12 cellular contexts compared by ENCODE assay signal in the genomic region with DNA sequence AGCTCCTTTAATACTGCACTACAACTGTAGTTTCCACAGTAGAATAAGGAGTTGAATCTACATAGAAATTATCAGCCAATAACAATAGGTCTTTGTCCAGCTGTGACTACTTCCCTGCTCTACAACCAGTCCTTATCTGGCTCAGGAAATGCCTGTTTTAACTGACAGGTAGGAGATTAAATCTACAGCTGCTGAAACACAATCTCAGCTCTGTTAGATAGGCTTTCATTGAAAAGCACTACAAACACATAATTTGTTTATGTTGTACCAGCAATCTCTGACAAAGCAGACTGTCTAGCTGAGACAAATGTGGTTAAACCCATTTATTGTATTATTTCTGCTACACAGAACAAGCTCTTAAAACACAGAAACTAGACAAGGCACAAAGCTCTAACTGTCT.
DNase-seq lines count a peak whose midpoint lies in the region; ATAC-seq, FAIRE-seq and TF ChIP-seq lines count a peak whose summit lies in the region.
"Had no signal": no experiment of that assay in that cellular context is flagged by ENCODE, and none has a peak within 500 bp of the region (broad histone marks: within the 10 kb centered on the region; RNA-seq: fewer than 3 reads in every experiment).

No MANE protein-coding gene starts in this region.

- dilution Hi-C loops in endothelial cell of umbilical vein (cut with MboI; ENCODE audit: extremely low pct_ligation_motif_present, low sequenced_read_pairs), result no loop called here

- H3K4me1 ChIP-seq in heart right ventricle (peaks cover 0 to 11% (median 0%) of the 10 kb centered on the region in 9 donors), endothelial cell of umbilical vein (ENCODE audit: control insufficient read depth, extremely low read depth, insufficient read depth, low read length) (no peaks in the 10 kb centered on the region)

- no peaks in the 10 kb centered on the region for H3K9me1 ChIP-seq in endothelial cell of umbilical vein (replicated peaks; ENCODE audit: control insufficient read depth, extremely low read depth, insufficient read depth, low read length)

- POLR2A ChIA-PET in endothelial cell of umbilical vein (lab: Charles Lee), result no interaction called here
- POLR2A ChIA-PET in naive thymus-derived CD8-positive, alpha-beta T cell (lab: Charles Lee), result no interaction called here

- H3K4me2 ChIP-seq in endothelial cell of umbilical vein (ENCODE audit: insufficient read depth, low read length), result no peak overlapping the region

- no peak overlapping the region for H2AFZ ChIP-seq in endothelial cell of umbilical vein (ENCODE audit: low read depth, low read length)

- H3K36me3 Mint-ChIP-seq in activated T-helper 2 cell treated with anti-CD3 and anti-CD28 coated beads, Interferon-gamma antibody, Interleukin-2, Interleukin-4, amounts not matched to agents 10 μg/mL and 5 μg/mL and 100 μg/mL, durations not matched to agents 14 hours and 24 hours and 36 hours (ENCODE audit: low read depth), result no peaks in the 10 kb centered on the region
- H3K36me3 Mint-ChIP-seq in naive thymus-derived CD8-positive, alpha-beta T cell, result no peaks in the 10 kb centered on the region

- no peaks in the 10 kb centered on the region for H4K20me1 ChIP-seq in endothelial cell of umbilical vein (replicated peaks; ENCODE audit: control insufficient read depth, extremely low read depth, insufficient read depth, low read length)

- H3K4me1 Mint-ChIP-seq in activated T-helper 2 cell treated with anti-CD3 and anti-CD28 coated beads, Interferon-gamma antibody, Interleukin-2, Interleukin-4, amounts not matched to agents 10 μg/mL and 5 μg/mL and 100 μg/mL, durations not matched to agents 14 hours and 24 hours and 36 hours (ENCODE audit: low read depth), result no peaks in the 10 kb centered on the region
- no peaks in the 10 kb centered on the region for H3K4me1 Mint-ChIP-seq in naive thymus-derived CD8-positive, alpha-beta T cell

- no peak for TF ChIP-seq CTCF in heart right ventricle (IDR thresholded peaks at IDR 0.05)
- no peak for TF ChIP-seq CTCF in endothelial cell of umbilical vein (IDR thresholded peaks at IDR 0.05; ENCODE audit: extremely low read depth in 1 of 2, insufficient read depth in 1 of 2, low read depth in 1 of 2, low read length in 2 of 2)

- H3K9me3 Mint-ChIP-seq in activated T-helper 2 cell treated with anti-CD3 and anti-CD28 coated beads, Interferon-gamma antibody, Interleukin-2, Interleukin-4, amounts not matched to agents 10 μg/mL and 5 μg/mL and 100 μg/mL, durations not matched to agents 14 hours and 24 hours and 36 hours, result no peaks in the 10 kb centered on the region
- H3K9me3 Mint-ChIP-seq in naive thymus-derived CD8-positive, alpha-beta T cell, result peaks cover 0 to 18% (median 2%) of the 10 kb centered on the region in 9 donors

- H3K4me3 ChIP-seq in heart right ventricle, result no peak overlapping the region
- H3K4me3 ChIP-seq in endothelial cell of umbilical vein (replicated peaks in 1 of 3; ENCODE audit: insufficient read depth in 1 of 3, low read depth in 1 of 3, low read length in 3 of 3), result no peak overlapping the region
- H3K4me3 ChIP-seq: coronary artery had no signal

- ATAC-seq in heart right ventricle, result peak in 6 of 8 donors; percentile 31 to 81 (median 54)
- no peak for ATAC-seq in naive thymus-derived CD8-positive, alpha-beta T cell

- no peak overlapping the region for H3K9ac ChIP-seq in endothelial cell of umbilical vein (replicated peaks; ENCODE audit: extremely low read depth, insufficient read depth, low read length)

- no peak overlapping the region for H3K4me3 Mint-ChIP-seq in activated T-helper 2 cell treated with anti-CD3 and anti-CD28 coated beads, Interferon-gamma antibody, Interleukin-2, Interleukin-4, amounts not matched to agents 10 μg/mL and 5 μg/mL and 100 μg/mL, durations not matched to agents 14 hours and 24 hours and 36 hours (ENCODE audit: low read depth)
- H3K4me3 Mint-ChIP-seq in naive thymus-derived CD8-positive, alpha-beta T cell, result no peak overlapping the region

- H3K27ac ChIP-seq in heart right ventricle (peak overlapping the region in 1 of 10 donors; percentile 2), endothelial cell of umbilical vein (ENCODE audit: insufficient read depth, low read depth, low read length) (no peak overlapping the region)
- H3K27ac ChIP-seq: coronary artery had no signal

- H3K36me3 ChIP-seq in heart right ventricle, result no peaks in the 10 kb centered on the region
- no peaks in the 10 kb centered on the region for H3K36me3 ChIP-seq in endothelial cell of umbilical vein (ENCODE audit: control insufficient read depth in 2 of 2, extremely low read depth in 1 of 2, insufficient read depth in 2 of 2, low read length in 2 of 2)

- no peak for FAIRE-seq in endothelial cell of umbilical vein (lab: Jason Lieb, UNC)

- H3K9me3 ChIP-seq in heart right ventricle (peaks cover 0 to 5% (median 0%) of the 10 kb centered on the region in 11 donors), endothelial cell of umbilical vein (replicated peaks; ENCODE audit: control insufficient read depth, insufficient read depth, low read length) (no peaks in the 10 kb centered on the region)
- H3K9me3 ChIP-seq: Caco-2 had no signal

- intact Hi-C loops in heart right ventricle (cut with DNase I) (no loop called here), cardiac septum (cut with DNase I) (no loop called here), endothelial cell of umbilical vein (cut with micrococcal nuclease) (no loop called here)
- intact Hi-C loops in activated T-helper 2 cell treated with anti-CD3 and anti-CD28 coated beads, Interferon-gamma antibody, Interleukin-2, Interleukin-4, amounts not matched to agents 10 μg/mL and 5 μg/mL and 100 μg/mL, durations not matched to agents 14 hours and 24 hours and 36 hours (cut with micrococcal nuclease), result no loop called here

- CTCF ChIA-PET in endothelial cell of umbilical vein (lab: Charles Lee), result interaction anchor here (1.1 kb wide), 1 partner anchor 59 kb away, joined by 3 read pairs; no protein-coding TSS in a partner anchor

- no peak for TF ChIP-seq POLR2A in endothelial cell of umbilical vein (IDR thresholded peaks at IDR 0.05; ENCODE audit: low read depth, low read length)

- no peaks in the 10 kb centered on the region for H3K27me3 ChIP-seq in heart right ventricle
- no peaks in the 10 kb centered on the region for H3K27me3 ChIP-seq in endothelial cell of umbilical vein (ENCODE audit: control insufficient read depth in 2 of 2, insufficient read depth in 2 of 2, low read length in 2 of 2)

- no TSS peak for BruUV-seq in endothelial cell of umbilical vein (replicated peaks; lab: Mats Ljungman, UMichigan)

- no peak overlapping the region for H3K27ac Mint-ChIP-seq in activated T-helper 2 cell treated with anti-CD3 and anti-CD28 coated beads, Interferon-gamma antibody, Interleukin-2, Interleukin-4, amounts not matched to agents 10 μg/mL and 5 μg/mL and 100 μg/mL, durations not matched to agents 14 hours and 24 hours and 36 hours
- no peak overlapping the region for H3K27ac Mint-ChIP-seq in naive thymus-derived CD8-positive, alpha-beta T cell

- DNase-seq in heart right ventricle (no peak), cardiac septum (ENCODE audit: low spot score) (no peak), NCI-H526 treated with DMSO at 0.1 percent for 48 hours (lab: John Stamatoyannopoulos, UW) (peak; percentile 95), endothelial cell of umbilical vein (ENCODE audit: low read depth, low spot score) (peak; percentile 28), DMS 273 (lab: John Stamatoyannopoulos, UW; ENCODE audit: unreplicated experiment) (no peak), Kasumi-1 (lab: John Stamatoyannopoulos, UW) (no peak)
- no peak for DNase-seq in activated T-helper 2 cell treated with anti-CD3 and anti-CD28 coated beads, Interferon-gamma antibody, Interleukin-2, Interleukin-4, amounts not matched to agents 10 μg/mL and 5 μg/mL and 100 μg/mL, durations not matched to agents 14 hours and 24 hours and 36 hours (ENCODE audit: low spot score)
- no peak for DNase-seq in naive thymus-derived CD8-positive, alpha-beta T cell
- DNase-seq: activated naive CD4-positive, alpha-beta T cell treated with anti-CD3 and anti-CD28 coated beads, Interleukin-2, amount 50 U/mL, for 16 hours; left cardiac atrium had no signal

- H3K27me3 Mint-ChIP-seq in activated T-helper 2 cell treated with anti-CD3 and anti-CD28 coated beads, Interferon-gamma antibody, Interleukin-2, Interleukin-4, amounts not matched to agents 10 μg/mL and 5 μg/mL and 100 μg/mL, durations not matched to agents 14 hours and 24 hours and 36 hours (ENCODE audit: low read depth), result no peaks in the 10 kb centered on the region
- H3K27me3 Mint-ChIP-seq in naive thymus-derived CD8-positive, alpha-beta T cell, result peaks cover 0 to 3% (median 0%) of the 10 kb centered on the region in 5 donors

- H3K79me2 ChIP-seq in endothelial cell of umbilical vein (ENCODE audit: control insufficient read depth, insufficient read depth, low read length), result no peaks in the 10 kb centered on the region

TF ChIP-seq in endothelial cell of umbilical vein, 7 proteins besides CTCF, POLR2A, EP300 and RAD21:
- TF ChIP-seq POLR2AphosphoS5 (IDR thresholded peaks at IDR 0.05; ENCODE audit: insufficient read depth, low read depth, low read length) (no peak), EZH2 (IDR thresholded peaks at IDR 0.05; ENCODE audit: borderline replicate concordance, low read depth, low read length, severe bottlenecking) (no peak), MYC (IDR thresholded peaks at IDR 0.05; ENCODE audit: low read depth, low read length) (no peak), FOS (IDR thresholded peaks at IDR 0.05; ENCODE audit: borderline replicate concordance, insufficient read depth, low read length) (no peak), JUN (IDR thresholded peaks at IDR 0.05; ENCODE audit: borderline replicate concordance, insufficient read depth, insufficient read length, low read depth) (no peak), GATA2 (IDR thresholded peaks at IDR 0.05; ENCODE audit: insufficient read depth, insufficient read length, low read depth, low read length) (no peak)
- TF ChIP-seq, protein P1, sequence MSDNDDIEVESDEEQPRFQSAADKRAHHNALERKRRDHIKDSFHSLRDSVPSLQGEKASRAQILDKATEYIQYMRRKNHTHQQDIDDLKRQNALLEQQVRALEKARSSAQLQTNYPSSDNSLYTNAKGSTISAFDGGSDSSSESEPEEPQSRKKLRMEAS (IDR thresholded peaks at IDR 0.05; ENCODE audit: insufficient read depth, insufficient read length), result no peak
TF ChIP-seq in endothelial cell of umbilical vein: peak in this region for 0.

Comparison
In these comparisons a context has a peak if more than half of its experiments do, and no peak if none do; other contexts are left out.
1. ATAC-seq: peak in heart right ventricle (6 of 8); none in naive thymus-derived CD8-positive, alpha-beta T cell (0 of 2).
2. DNase-seq: peak in NCI-H526 treated with DMSO at 0.1 percent for 48 hours (single experiment) and endothelial cell of umbilical vein (single experiment); none in heart right ventricle (0 of 2), cardiac septum (single experiment), DMS 273 (single experiment), activated T-helper 2 cell treated with anti-CD3 and anti-CD28 coated beads, Interferon-gamma antibody, Interleukin-2, Interleukin-4, amounts not matched to agents 10 μg/mL and 5 μg/mL and 100 μg/mL, durations not matched to agents 14 hours and 24 hours and 36 hours (single experiment), naive thymus-derived CD8-positive, alpha-beta T cell (0 of 10) and Kasumi-1 (0 of 2).